1 cellular context compared by ENCODE assay signal in genomic region chr1:20787100-20787774, GRCh38.
TF ChIP-seq lines count a peak whose summit lies in the region.

Gene HP1BP3 (minus strand): TSS chr1:20787307. CDS start chr1:20780440, 6,867 bp downstream.

TF ChIP-seq in K562, 482 proteins besides CTCF, POLR2A, EP300 and RAD21 (continued from another document and continues in another):
- TF ChIP-seq CTCFL (IDR thresholded peaks at IDR 0.05; ENCODE audit: borderline replicate concordance, insufficient read depth, low read depth, low read length, poor library complexity, severe bottlenecking): peak; percentile 14
- no peak for TF ChIP-seq ZNF707 (CRISPR knock-in tag; conservative IDR thresholded peaks at IDR 0.05)
- no peak for TF ChIP-seq ADNP (tag; IDR thresholded peaks at IDR 0.05)
- peak; percentile 43 for TF ChIP-seq POLR2AphosphoS5 (IDR thresholded peaks at IDR 0.05; ENCODE audit: control insufficient read depth, insufficient read depth, low read depth, low read length)
- TF ChIP-seq, protein P1, sequence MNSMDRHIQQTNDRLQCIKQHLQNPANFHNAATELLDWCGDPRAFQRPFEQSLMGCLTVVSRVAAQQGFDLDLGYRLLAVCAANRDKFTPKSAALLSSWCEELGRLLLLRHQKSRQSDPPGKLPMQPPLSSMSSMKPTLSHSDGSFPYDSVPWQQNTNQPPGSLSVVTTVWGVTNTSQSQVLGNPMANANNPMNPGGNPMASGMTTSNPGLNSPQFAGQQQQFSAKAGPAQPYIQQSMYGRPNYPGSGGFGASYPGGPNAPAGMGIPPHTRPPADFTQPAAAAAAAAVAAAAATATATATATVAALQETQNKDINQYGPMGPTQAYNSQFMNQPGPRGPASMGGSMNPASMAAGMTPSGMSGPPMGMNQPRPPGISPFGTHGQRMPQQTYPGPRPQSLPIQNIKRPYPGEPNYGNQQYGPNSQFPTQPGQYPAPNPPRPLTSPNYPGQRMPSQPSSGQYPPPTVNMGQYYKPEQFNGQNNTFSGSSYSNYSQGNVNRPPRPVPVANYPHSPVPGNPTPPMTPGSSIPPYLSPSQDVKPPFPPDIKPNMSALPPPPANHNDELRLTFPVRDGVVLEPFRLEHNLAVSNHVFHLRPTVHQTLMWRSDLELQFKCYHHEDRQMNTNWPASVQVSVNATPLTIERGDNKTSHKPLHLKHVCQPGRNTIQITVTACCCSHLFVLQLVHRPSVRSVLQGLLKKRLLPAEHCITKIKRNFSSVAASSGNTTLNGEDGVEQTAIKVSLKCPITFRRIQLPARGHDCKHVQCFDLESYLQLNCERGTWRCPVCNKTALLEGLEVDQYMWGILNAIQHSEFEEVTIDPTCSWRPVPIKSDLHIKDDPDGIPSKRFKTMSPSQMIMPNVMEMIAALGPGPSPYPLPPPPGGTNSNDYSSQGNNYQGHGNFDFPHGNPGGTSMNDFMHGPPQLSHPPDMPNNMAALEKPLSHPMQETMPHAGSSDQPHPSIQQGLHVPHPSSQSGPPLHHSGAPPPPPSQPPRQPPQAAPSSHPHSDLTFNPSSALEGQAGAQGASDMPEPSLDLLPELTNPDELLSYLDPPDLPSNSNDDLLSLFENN (IDR thresholded peaks at IDR 0.05; ENCODE audit: low read depth in 2 of 2, low read length in 2 of 2): no peak
- TF ChIP-seq KDM5B (IDR thresholded peaks at IDR 0.05; ENCODE audit: insufficient replicate concordance, low read depth, low read length): peak; percentile 87
- TF ChIP-seq, protein P2, sequence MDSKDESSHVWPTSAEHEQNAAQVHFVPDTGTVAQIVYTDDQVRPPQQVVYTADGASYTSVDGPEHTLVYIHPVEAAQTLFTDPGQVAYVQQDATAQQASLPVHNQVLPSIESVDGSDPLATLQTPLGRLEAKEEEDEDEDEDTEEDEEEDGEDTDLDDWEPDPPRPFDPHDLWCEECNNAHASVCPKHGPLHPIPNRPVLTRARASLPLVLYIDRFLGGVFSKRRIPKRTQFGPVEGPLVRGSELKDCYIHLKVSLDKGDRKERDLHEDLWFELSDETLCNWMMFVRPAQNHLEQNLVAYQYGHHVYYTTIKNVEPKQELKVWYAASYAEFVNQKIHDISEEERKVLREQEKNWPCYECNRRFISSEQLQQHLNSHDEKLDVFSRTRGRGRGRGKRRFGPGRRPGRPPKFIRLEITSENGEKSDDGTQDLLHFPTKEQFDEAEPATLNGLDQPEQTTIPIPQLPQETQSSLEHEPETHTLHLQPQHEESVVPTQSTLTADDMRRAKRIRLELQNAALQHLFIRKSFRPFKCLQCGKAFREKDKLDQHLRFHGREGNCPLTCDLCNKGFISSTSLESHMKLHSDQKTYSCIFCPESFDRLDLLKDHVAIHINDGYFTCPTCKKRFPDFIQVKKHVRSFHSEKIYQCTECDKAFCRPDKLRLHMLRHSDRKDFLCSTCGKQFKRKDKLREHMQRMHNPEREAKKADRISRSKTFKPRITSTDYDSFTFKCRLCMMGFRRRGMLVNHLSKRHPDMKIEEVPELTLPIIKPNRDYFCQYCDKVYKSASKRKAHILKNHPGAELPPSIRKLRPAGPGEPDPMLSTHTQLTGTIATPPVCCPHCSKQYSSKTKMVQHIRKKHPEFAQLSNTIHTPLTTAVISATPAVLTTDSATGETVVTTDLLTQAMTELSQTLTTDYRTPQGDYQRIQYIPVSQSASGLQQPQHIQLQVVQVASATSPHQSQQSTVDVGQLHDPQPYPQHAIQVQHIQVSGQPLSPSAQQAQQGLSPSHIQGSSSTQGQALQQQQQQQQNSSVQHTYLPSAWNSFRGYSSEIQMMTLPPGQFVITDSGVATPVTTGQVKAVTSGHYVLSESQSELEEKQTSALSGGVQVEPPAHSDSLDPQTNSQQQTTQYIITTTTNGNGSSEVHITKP (IDR thresholded peaks at IDR 0.05; ENCODE audit: partially characterized antibody): peak; percentile 26
- TF ChIP-seq, protein P3, sequence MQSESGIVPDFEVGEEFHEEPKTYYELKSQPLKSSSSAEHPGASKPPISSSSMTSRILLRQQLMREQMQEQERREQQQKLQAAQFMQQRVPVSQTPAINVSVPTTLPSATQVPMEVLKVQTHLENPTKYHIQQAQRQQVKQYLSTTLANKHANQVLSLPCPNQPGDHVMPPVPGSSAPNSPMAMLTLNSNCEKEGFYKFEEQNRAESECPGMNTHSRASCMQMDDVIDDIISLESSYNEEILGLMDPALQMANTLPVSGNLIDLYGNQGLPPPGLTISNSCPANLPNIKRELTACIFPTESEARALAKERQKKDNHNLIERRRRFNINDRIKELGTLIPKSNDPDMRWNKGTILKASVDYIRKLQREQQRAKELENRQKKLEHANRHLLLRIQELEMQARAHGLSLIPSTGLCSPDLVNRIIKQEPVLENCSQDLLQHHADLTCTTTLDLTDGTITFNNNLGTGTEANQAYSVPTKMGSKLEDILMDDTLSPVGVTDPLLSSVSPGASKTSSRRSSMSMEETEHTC (IDR thresholded peaks at IDR 0.05): 0 out of 2 replicates have a peak, but pooled peaks have one; percentile 4
- TF ChIP-seq ZNF644 (tag; IDR thresholded peaks at IDR 0.05; ENCODE audit: low read depth): peak; percentile 94
- no peak for TF ChIP-seq HMG20A (CRISPR knock-in tag; conservative IDR thresholded peaks at IDR 0.05)
- TF ChIP-seq, protein P4, sequence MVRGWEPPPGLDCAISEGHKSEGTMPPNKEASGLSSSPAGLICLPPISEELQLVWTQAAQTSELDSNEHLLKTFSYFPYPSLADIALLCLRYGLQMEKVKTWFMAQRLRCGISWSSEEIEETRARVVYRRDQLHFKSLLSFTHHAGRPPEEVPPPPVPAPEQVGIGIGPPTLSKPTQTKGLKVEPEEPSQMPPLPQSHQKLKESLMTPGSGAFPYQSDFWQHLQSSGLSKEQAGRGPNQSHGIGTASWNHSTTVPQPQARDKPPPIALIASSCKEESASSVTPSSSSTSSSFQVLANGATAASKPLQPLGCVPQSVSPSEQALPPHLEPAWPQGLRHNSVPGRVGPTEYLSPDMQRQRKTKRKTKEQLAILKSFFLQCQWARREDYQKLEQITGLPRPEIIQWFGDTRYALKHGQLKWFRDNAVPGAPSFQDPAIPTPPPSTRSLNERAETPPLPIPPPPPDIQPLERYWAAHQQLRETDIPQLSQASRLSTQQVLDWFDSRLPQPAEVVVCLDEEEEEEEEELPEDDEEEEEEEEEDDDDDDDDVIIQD (CRISPR knock-in tag; IDR thresholded peaks at IDR 0.05): no peak
- TF ChIP-seq MAX (CRISPR knock-in tag; IDR thresholded peaks at IDR 0.05): 0 out of 2 replicates have a peak, but pooled peaks have one; percentile 19
- no peak for TF ChIP-seq ZNF655 (CRISPR knock-in tag; IDR thresholded peaks at IDR 0.05)
- TF ChIP-seq MEF2A (IDR thresholded peaks at IDR 0.05; ENCODE audit: control insufficient read depth, low read depth, low read length): no peak
- TF ChIP-seq NEUROD1 (IDR thresholded peaks at IDR 0.05; ENCODE audit: borderline replicate concordance, low read depth, low read length, partially characterized antibody): peak; percentile 26
- TF ChIP-seq U2AF1 (optimal IDR thresholded peaks at IDR 0.05; ENCODE audit: low read depth, low read length): no peak
- peak; percentile 73; the same call in 1 of the 2 replicates for TF ChIP-seq MYC (IDR thresholded peaks at IDR 0.05; ENCODE audit: low read depth, low read length)
- no peak for TF ChIP-seq MYC (CRISPR knock-in tag; IDR thresholded peaks at IDR 0.05; ENCODE audit: borderline replicate concordance, low read depth)
- peak in 1 of 3 experiments; percentile 86; a peak in 1 of 6 replicates for TF ChIP-seq ZBTB11 (CRISPR knock-in tag; IDR thresholded peaks at IDR 0.05)
- peak; percentile 77 for TF ChIP-seq TBP (optimal IDR thresholded peaks at IDR 0.05; ENCODE audit: low read depth, low read length)
- peak in 1 of 2 experiments; percentile 16; a peak in 1 of 4 replicates for TF ChIP-seq HDAC1 (IDR thresholded peaks at IDR 0.05)
- peak; percentile 81 for TF ChIP-seq GMEB1 (CRISPR knock-in tag; IDR thresholded peaks at IDR 0.05)
- no peak; the same call in 1 of the 2 replicates for TF ChIP-seq HDAC2 (IDR thresholded peaks at IDR 0.05)
- TF ChIP-seq, protein P5, sequence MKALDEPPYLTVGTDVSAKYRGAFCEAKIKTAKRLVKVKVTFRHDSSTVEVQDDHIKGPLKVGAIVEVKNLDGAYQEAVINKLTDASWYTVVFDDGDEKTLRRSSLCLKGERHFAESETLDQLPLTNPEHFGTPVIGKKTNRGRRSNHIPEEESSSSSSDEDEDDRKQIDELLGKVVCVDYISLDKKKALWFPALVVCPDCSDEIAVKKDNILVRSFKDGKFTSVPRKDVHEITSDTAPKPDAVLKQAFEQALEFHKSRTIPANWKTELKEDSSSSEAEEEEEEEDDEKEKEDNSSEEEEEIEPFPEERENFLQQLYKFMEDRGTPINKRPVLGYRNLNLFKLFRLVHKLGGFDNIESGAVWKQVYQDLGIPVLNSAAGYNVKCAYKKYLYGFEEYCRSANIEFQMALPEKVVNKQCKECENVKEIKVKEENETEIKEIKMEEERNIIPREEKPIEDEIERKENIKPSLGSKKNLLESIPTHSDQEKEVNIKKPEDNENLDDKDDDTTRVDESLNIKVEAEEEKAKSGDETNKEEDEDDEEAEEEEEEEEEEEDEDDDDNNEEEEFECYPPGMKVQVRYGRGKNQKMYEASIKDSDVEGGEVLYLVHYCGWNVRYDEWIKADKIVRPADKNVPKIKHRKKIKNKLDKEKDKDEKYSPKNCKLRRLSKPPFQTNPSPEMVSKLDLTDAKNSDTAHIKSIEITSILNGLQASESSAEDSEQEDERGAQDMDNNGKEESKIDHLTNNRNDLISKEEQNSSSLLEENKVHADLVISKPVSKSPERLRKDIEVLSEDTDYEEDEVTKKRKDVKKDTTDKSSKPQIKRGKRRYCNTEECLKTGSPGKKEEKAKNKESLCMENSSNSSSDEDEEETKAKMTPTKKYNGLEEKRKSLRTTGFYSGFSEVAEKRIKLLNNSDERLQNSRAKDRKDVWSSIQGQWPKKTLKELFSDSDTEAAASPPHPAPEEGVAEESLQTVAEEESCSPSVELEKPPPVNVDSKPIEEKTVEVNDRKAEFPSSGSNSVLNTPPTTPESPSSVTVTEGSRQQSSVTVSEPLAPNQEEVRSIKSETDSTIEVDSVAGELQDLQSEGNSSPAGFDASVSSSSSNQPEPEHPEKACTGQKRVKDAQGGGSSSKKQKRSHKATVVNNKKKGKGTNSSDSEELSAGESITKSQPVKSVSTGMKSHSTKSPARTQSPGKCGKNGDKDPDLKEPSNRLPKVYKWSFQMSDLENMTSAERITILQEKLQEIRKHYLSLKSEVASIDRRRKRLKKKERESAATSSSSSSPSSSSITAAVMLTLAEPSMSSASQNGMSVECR (CRISPR knock-in tag; IDR thresholded peaks at IDR 0.05): peak; percentile 39; the same call in 1 of the 2 replicates
- no peak for TF ChIP-seq ZNF57 (CRISPR knock-in tag; IDR thresholded peaks at IDR 0.05)
